ENCODE assay signal across 1 cellular context in the genomic region with DNA sequence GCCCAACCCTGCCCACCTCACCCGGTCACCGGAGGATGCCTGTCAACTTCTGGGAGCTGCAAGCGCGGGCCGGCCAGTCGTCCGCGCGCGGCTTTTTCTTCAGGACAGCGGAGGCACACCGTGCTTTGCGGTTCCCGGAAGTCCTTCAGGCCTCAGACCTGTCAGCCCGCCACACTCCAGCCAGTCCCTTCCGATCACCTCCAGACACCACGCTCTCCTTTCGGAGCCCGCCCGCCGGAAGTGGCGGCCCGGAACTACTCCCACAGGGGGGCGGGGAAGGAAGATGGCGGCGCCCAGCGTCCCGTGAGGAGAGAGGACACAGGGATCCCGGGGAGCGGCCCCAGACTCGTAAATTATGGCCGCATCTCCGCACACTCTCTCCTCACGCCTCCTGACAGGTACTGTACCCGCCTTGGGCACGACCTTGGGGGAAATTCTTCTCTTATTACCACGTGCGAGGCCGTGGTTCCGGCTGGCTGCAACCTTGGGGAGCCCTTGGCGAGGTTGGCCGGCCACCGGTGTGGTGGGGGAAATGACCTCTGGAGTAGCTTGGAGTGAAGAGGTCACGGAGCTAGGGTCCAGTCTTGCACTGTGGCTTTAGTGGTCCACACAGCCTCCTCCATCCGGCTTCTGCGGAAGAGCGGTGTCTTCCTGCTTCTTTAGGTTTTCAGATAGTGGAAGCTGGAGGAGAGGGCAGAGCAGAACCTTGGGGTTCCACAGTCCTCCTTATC.
TF ChIP-seq lines count a peak whose summit lies in the region.

A gene (plus strand): TSS at position 254 of the 731 bp plus-strand sequence. CDS start 102 bp downstream, at position 356.

TF ChIP-seq in HepG2, 621 proteins besides CTCF, POLR2A, EP300 and RAD21 (continued from another document and continues in another):
- TF ChIP-seq, protein P1, sequence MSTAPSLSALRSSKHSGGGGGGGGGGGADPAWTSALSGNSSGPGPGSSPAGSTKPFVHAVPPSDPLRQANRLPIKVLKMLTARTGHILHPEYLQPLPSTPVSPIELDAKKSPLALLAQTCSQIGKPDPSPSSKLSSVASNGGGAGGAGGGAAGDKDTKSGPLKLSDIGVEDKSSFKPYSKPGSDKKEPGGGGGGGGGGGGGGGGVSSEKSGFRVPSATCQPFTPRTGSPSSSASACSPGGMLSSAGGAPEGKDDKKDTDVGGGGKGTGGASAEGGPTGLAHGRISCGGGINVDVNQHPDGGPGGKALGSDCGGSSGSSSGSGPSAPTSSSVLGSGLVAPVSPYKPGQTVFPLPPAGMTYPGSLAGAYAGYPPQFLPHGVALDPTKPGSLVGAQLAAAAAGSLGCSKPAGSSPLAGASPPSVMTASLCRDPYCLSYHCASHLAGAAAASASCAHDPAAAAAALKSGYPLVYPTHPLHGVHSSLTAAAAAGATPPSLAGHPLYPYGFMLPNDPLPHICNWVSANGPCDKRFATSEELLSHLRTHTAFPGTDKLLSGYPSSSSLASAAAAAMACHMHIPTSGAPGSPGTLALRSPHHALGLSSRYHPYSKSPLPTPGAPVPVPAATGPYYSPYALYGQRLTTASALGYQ (CRISPR knock-in tag; IDR thresholded peaks at IDR 0.05), result no peak
- TF ChIP-seq, protein P2, sequence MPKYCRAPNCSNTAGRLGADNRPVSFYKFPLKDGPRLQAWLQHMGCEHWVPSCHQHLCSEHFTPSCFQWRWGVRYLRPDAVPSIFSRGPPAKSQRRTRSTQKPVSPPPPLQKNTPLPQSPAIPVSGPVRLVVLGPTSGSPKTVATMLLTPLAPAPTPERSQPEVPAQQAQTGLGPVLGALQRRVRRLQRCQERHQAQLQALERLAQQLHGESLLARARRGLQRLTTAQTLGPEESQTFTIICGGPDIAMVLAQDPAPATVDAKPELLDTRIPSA (CRISPR knock-in tag; IDR thresholded peaks at IDR 0.05; ENCODE audit: borderline replicate concordance), result 0 out of 2 replicates have a peak, but pooled peaks have one; percentile 46
- TF ChIP-seq ZNF790 (CRISPR knock-in tag; IDR thresholded peaks at IDR 0.05; ENCODE audit: borderline replicate concordance) (peak; percentile 78; the same call in 1 of the 2 replicates), FOXO1 (CRISPR knock-in tag; IDR thresholded peaks at IDR 0.05) (peak; percentile 61; the same call in 1 of the 2 replicates), CBFB (CRISPR knock-in tag; IDR thresholded peaks at IDR 0.05) (peak; percentile 22; the same call in 1 of the 2 replicates), ZNF354B (CRISPR knock-in tag; IDR thresholded peaks at IDR 0.05) (0 out of 2 replicates have a peak, but pooled peaks have one; percentile 27), ZKSCAN8 (CRISPR knock-in tag; IDR thresholded peaks at IDR 0.05; ENCODE audit: borderline replicate concordance) (no peak), SP2 (CRISPR knock-in tag; IDR thresholded peaks at IDR 0.05) (peak; percentile 76), MEF2D (CRISPR knock-in tag; IDR thresholded peaks at IDR 0.05) (peak; percentile 70), RFX3 (CRISPR knock-in tag; IDR thresholded peaks at IDR 0.05) (no peak), ZBTB1 (CRISPR knock-in tag; IDR thresholded peaks at IDR 0.05; ENCODE audit: borderline replicate concordance) (no peak), ZNF720 (CRISPR knock-in tag; IDR thresholded peaks at IDR 0.05) (no peak), ADNP (CRISPR knock-in tag; IDR thresholded peaks at IDR 0.05) (no peak), JUNB (CRISPR knock-in tag; IDR thresholded peaks at IDR 0.05; ENCODE audit: borderline replicate concordance) (no peak), EHMT2 (IDR thresholded peaks at IDR 0.05; ENCODE audit: borderline replicate concordance, low read depth, low read length) (no peak), XBP1 (CRISPR knock-in tag; IDR thresholded peaks at IDR 0.05) (0 out of 2 replicates have a peak, but pooled peaks have one; percentile 67), ZNF264 (CRISPR knock-in tag; IDR thresholded peaks at IDR 0.05) (no peak), YY1 (IDR thresholded peaks at IDR 0.05; ENCODE audit: insufficient read depth, insufficient replicate concordance, low read depth, low read length) (peak; percentile 99), ZNF891 (CRISPR knock-in tag; IDR thresholded peaks at IDR 0.05) (0 out of 2 replicates have a peak, but pooled peaks have one; percentile 20), ZNF567 (CRISPR knock-in tag; IDR thresholded peaks at IDR 0.05; ENCODE audit: borderline replicate concordance) (no peak), ZNF468 (CRISPR knock-in tag; IDR thresholded peaks at IDR 0.05) (no peak), IKZF1 (IDR thresholded peaks at IDR 0.05) (no peak), PHF5A (CRISPR knock-in tag; IDR thresholded peaks at IDR 0.05; ENCODE audit: low read depth, unreplicated experiment) (no peak), PCBP2 (optimal IDR thresholded peaks at IDR 0.05; ENCODE audit: low read depth, low read length, poor library complexity, severe bottlenecking) (no peak), ZKSCAN1 (IDR thresholded peaks at IDR 0.05; ENCODE audit: low read length) (no peak), ZNF431 (CRISPR knock-in tag; IDR thresholded peaks at IDR 0.05; ENCODE audit: borderline replicate concordance, low read depth) (no peak), NR2C2 (CRISPR knock-in tag; IDR thresholded peaks at IDR 0.05; ENCODE audit: borderline replicate concordance) (peak; percentile 98), RNF2 (conservative IDR thresholded peaks at IDR 0.05; ENCODE audit: low read depth) (no peak), HDAC6 (IDR thresholded peaks at IDR 0.05; ENCODE audit: low read depth, low read length) (no peak), TOPORS (CRISPR knock-in tag; IDR thresholded peaks at IDR 0.05) (no peak; the same call in 1 of the 2 replicates)
- TF ChIP-seq, protein P3, sequence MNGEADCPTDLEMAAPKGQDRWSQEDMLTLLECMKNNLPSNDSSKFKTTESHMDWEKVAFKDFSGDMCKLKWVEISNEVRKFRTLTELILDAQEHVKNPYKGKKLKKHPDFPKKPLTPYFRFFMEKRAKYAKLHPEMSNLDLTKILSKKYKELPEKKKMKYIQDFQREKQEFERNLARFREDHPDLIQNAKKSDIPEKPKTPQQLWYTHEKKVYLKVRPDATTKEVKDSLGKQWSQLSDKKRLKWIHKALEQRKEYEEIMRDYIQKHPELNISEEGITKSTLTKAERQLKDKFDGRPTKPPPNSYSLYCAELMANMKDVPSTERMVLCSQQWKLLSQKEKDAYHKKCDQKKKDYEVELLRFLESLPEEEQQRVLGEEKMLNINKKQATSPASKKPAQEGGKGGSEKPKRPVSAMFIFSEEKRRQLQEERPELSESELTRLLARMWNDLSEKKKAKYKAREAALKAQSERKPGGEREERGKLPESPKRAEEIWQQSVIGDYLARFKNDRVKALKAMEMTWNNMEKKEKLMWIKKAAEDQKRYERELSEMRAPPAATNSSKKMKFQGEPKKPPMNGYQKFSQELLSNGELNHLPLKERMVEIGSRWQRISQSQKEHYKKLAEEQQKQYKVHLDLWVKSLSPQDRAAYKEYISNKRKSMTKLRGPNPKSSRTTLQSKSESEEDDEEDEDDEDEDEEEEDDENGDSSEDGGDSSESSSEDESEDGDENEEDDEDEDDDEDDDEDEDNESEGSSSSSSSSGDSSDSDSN (CRISPR knock-in tag; IDR thresholded peaks at IDR 0.05), result peak; percentile 79
- TF ChIP-seq, protein P4, sequence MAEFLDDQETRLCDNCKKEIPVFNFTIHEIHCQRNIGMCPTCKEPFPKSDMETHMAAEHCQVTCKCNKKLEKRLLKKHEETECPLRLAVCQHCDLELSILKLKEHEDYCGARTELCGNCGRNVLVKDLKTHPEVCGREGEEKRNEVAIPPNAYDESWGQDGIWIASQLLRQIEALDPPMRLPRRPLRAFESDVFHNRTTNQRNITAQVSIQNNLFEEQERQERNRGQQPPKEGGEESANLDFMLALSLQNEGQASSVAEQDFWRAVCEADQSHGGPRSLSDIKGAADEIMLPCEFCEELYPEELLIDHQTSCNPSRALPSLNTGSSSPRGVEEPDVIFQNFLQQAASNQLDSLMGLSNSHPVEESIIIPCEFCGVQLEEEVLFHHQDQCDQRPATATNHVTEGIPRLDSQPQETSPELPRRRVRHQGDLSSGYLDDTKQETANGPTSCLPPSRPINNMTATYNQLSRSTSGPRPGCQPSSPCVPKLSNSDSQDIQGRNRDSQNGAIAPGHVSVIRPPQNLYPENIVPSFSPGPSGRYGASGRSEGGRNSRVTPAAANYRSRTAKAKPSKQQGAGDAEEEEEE (CRISPR knock-in tag; IDR thresholded peaks at IDR 0.05; ENCODE audit: borderline replicate concordance), result no peak
- TF ChIP-seq, protein P5, sequence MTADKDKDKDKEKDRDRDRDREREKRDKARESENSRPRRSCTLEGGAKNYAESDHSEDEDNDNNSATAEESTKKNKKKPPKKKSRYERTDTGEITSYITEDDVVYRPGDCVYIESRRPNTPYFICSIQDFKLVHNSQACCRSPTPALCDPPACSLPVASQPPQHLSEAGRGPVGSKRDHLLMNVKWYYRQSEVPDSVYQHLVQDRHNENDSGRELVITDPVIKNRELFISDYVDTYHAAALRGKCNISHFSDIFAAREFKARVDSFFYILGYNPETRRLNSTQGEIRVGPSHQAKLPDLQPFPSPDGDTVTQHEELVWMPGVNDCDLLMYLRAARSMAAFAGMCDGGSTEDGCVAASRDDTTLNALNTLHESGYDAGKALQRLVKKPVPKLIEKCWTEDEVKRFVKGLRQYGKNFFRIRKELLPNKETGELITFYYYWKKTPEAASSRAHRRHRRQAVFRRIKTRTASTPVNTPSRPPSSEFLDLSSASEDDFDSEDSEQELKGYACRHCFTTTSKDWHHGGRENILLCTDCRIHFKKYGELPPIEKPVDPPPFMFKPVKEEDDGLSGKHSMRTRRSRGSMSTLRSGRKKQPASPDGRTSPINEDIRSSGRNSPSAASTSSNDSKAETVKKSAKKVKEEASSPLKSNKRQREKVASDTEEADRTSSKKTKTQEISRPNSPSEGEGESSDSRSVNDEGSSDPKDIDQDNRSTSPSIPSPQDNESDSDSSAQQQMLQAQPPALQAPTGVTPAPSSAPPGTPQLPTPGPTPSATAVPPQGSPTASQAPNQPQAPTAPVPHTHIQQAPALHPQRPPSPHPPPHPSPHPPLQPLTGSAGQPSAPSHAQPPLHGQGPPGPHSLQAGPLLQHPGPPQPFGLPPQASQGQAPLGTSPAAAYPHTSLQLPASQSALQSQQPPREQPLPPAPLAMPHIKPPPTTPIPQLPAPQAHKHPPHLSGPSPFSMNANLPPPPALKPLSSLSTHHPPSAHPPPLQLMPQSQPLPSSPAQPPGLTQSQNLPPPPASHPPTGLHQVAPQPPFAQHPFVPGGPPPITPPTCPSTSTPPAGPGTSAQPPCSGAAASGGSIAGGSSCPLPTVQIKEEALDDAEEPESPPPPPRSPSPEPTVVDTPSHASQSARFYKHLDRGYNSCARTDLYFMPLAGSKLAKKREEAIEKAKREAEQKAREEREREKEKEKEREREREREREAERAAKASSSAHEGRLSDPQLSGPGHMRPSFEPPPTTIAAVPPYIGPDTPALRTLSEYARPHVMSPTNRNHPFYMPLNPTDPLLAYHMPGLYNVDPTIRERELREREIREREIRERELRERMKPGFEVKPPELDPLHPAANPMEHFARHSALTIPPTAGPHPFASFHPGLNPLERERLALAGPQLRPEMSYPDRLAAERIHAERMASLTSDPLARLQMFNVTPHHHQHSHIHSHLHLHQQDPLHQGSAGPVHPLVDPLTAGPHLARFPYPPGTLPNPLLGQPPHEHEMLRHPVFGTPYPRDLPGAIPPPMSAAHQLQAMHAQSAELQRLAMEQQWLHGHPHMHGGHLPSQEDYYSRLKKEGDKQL (CRISPR knock-in tag; IDR thresholded peaks at IDR 0.05; ENCODE audit: low read depth), result no peak
- TF ChIP-seq, protein P6, sequence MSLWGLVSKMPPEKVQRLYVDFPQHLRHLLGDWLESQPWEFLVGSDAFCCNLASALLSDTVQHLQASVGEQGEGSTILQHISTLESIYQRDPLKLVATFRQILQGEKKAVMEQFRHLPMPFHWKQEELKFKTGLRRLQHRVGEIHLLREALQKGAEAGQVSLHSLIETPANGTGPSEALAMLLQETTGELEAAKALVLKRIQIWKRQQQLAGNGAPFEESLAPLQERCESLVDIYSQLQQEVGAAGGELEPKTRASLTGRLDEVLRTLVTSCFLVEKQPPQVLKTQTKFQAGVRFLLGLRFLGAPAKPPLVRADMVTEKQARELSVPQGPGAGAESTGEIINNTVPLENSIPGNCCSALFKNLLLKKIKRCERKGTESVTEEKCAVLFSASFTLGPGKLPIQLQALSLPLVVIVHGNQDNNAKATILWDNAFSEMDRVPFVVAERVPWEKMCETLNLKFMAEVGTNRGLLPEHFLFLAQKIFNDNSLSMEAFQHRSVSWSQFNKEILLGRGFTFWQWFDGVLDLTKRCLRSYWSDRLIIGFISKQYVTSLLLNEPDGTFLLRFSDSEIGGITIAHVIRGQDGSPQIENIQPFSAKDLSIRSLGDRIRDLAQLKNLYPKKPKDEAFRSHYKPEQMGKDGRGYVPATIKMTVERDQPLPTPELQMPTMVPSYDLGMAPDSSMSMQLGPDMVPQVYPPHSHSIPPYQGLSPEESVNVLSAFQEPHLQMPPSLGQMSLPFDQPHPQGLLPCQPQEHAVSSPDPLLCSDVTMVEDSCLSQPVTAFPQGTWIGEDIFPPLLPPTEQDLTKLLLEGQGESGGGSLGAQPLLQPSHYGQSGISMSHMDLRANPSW (CRISPR knock-in tag; IDR thresholded peaks at IDR 0.05; ENCODE audit: borderline replicate concordance), result no peak
- TF ChIP-seq, protein P7, sequence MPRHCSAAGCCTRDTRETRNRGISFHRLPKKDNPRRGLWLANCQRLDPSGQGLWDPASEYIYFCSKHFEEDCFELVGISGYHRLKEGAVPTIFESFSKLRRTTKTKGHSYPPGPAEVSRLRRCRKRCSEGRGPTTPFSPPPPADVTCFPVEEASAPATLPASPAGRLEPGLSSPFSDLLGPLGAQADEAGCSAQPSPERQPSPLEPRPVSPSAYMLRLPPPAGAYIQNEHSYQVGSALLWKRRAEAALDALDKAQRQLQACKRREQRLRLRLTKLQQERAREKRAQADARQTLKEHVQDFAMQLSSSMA (CRISPR knock-in tag; IDR thresholded peaks at IDR 0.05), result peak; percentile 75; the same call in 1 of the 2 replicates
- TF ChIP-seq, protein P8, sequence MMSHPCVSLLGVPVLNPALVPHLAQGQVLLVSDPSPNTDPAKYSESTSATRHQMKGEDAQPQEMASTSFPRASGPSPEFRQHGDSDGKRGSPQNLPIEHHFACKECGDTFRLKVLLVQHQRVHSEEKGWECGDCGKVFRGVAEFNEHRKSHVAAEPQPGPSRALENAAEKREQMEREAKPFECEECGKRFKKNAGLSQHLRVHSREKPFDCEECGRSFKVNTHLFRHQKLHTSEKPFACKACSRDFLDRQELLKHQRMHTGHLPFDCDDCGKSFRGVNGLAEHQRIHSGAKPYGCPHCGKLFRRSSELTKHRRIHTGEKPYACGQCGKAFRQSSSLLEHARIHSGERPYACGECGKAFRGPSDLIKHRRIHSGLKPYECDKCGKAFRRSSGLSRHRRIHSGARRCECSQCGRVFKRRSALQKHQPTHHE (CRISPR knock-in tag; IDR thresholded peaks at IDR 0.05; ENCODE audit: borderline replicate concordance), result no peak
- TF ChIP-seq, protein P9, sequence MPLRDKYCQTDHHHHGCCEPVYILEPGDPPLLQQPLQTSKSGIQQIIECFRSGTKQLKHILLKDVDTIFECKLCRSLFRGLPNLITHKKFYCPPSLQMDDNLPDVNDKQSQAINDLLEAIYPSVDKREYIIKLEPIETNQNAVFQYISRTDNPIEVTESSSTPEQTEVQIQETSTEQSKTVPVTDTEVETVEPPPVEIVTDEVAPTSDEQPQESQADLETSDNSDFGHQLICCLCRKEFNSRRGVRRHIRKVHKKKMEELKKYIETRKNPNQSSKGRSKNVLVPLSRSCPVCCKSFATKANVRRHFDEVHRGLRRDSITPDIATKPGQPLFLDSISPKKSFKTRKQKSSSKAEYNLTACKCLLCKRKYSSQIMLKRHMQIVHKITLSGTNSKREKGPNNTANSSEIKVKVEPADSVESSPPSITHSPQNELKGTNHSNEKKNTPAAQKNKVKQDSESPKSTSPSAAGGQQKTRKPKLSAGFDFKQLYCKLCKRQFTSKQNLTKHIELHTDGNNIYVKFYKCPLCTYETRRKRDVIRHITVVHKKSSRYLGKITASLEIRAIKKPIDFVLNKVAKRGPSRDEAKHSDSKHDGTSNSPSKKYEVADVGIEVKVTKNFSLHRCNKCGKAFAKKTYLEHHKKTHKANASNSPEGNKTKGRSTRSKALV (CRISPR knock-in tag; IDR thresholded peaks at IDR 0.05), result peak; percentile 50; the same call in 1 of the 2 replicates
